ENCODE assay signal across 13 cellular contexts in the genomic region with DNA sequence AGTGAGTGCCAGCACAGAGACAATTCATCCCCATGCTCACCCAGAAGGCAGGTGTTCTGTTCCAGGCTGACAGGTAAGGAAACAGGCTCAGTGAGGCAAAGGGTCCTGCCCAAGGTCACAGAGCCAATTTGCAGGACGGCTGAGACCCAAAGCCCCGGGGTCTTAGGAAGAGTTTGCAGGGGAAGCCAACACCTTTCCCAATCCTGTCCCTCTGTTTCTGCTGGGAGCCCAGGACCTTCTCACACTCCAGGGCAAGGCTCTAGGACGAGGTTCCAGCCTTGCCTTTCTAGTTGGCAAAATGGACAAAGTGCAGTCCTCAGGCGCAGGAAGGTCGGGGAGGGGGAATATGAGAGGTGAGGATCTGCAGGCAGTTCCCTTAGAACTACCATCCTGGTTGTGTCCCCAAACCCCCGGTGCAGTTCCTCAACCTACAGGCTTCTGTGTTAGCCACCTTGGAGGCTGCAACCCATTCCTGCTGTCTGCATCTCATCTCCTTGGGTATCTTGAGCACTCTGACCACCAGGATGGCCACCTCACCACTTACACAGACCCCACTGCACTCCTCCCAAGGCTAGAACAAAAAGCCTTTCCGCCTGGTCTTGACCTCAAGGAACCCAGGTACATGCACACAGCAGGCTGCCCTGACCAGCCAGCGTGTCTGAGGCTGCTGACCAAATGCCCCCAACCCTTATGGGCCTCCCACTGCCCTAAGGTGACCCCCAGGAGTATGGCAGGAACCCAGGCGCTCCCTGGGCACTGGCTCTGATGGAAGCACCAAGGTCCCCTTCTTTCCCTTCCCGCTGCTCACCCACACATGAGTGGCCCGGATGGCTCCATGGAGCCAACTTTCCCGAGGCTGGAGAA. TPM values are rescaled to one million over a fixed set of nuclear protein-coding genes. Genes with fewer than 3 reads are reported as not detected.
DNase-seq lines count a peak whose midpoint lies in the region; ATAC-seq and TF ChIP-seq lines count a peak whose summit lies in the region.
"Had no signal": no experiment of that assay in that cellular context is flagged by ENCODE, and none has a peak within 500 bp of the region (broad histone marks: within the 10 kb centered on the region; RNA-seq: fewer than 3 reads in every experiment).

No MANE protein-coding gene starts in this region.

- TF ChIP-seq CTCF in CD14-positive monocyte (IDR thresholded peaks at IDR 0.05) = no peak
- no peak for TF ChIP-seq CTCF in DND-41 (IDR thresholded peaks at IDR 0.05; ENCODE audit: borderline replicate concordance, extremely low read depth, low read length, poor library complexity, severe bottlenecking)
- TF ChIP-seq CTCF in activated CD8-positive, alpha-beta T cell treated with anti-CD3 and anti-CD28 coated beads for 36 hours (IDR thresholded peaks at IDR 0.05) = no peak

- H3K27me3 ChIP-seq in DND-41 (ENCODE audit: insufficient read depth, low read length, poor library complexity) = peaks cover 15% of the 10 kb centered on the region
- H3K27me3 ChIP-seq: body of pancreas had no signal

- H3K4me1 Mint-ChIP-seq in CD14-positive monocyte = peaks cover 29% of the 10 kb centered on the region
- peaks cover 18% of the 10 kb centered on the region for H3K4me1 Mint-ChIP-seq in activated CD8-positive, alpha-beta T cell treated with anti-CD3 and anti-CD28 coated beads for 36 hours (ENCODE audit: low read depth)
- H3K4me1 Mint-ChIP-seq in natural killer cell treated with Interleukin-12 subunit alpha and Interleukin-12 subunit beta and Interleukin-15 and Interleukin-18, amount 100 ng/mL, for 72 hours (ENCODE audit: low read depth in 2 of 2) = peaks cover 12 to 14% of the 10 kb centered on the region in 2 donors

- peak overlapping the region; percentile 92 for H3K4me2 ChIP-seq in DND-41 (ENCODE audit: insufficient read depth, low read length)

- peaks cover 27% of the 10 kb centered on the region for H3K79me2 ChIP-seq in DND-41 (ENCODE audit: insufficient read depth, low read length)

- peaks cover 0 to under 1% (median 0%) of the 10 kb centered on the region in 7 donors for H3K9me3 Mint-ChIP-seq in CD14-positive monocyte
- peaks cover under 1% of the 10 kb centered on the region for H3K9me3 Mint-ChIP-seq in activated CD8-positive, alpha-beta T cell treated with anti-CD3 and anti-CD28 coated beads for 36 hours
- H3K9me3 Mint-ChIP-seq in natural killer cell treated with Interleukin-12 subunit alpha and Interleukin-12 subunit beta and Interleukin-15 and Interleukin-18, amount 100 ng/mL, for 72 hours = no peaks in the 10 kb centered on the region

- peaks cover 0 to 2% of the 10 kb centered on the region in 2 donors for H3K36me3 Mint-ChIP-seq in CD14-positive monocyte
- H3K36me3 Mint-ChIP-seq in activated CD8-positive, alpha-beta T cell treated with anti-CD3 and anti-CD28 coated beads for 36 hours (ENCODE audit: low read depth) = no peaks in the 10 kb centered on the region
- H3K36me3 Mint-ChIP-seq in natural killer cell treated with Interleukin-12 subunit alpha and Interleukin-12 subunit beta and Interleukin-15 and Interleukin-18, amount 100 ng/mL, for 72 hours = no peaks in the 10 kb centered on the region

- H3K27ac ChIP-seq in DND-41 (ENCODE audit: low read length) = no peak overlapping the region
- H3K27ac ChIP-seq: thoracic aorta had no signal

- POLR2A ChIA-PET in activated CD8-positive, alpha-beta T cell treated with anti-CD3 and anti-CD28 coated beads for 36 hours (lab: Charles Lee) = no interaction called here

- H3K4me1 ChIP-seq in DND-41 (ENCODE audit: insufficient read depth, low read length) = peaks cover 26% of the 10 kb centered on the region

- ATAC-seq in DND-41 (ENCODE audit: insufficient read depth, low read depth) (no peak), HG03139 (IDR thresholded peaks at IDR 0.05; ENCODE audit: unreplicated experiment) (no peak)
- no peak for ATAC-seq in activated CD8-positive, alpha-beta T cell treated with anti-CD3 and anti-CD28 coated beads for 36 hours
- ATAC-seq in natural killer cell treated with Interleukin-12 subunit alpha and Interleukin-12 subunit beta and Interleukin-15 and Interleukin-18, amount 100 ng/mL, for 72 hours = no peak
- ATAC-seq: GM12878 had no signal

- H2AFZ ChIP-seq in DND-41 (ENCODE audit: low read depth, low read length) = no peak overlapping the region

- intact Hi-C loops in CD14-positive monocyte (cut with micrococcal nuclease) = loop anchor here (1.0 to 10.0 kb wide), 4 partner anchors 44 to 855 kb away; a partner anchor contains a TSS
- intact Hi-C loops in activated CD8-positive, alpha-beta T cell treated with anti-CD3 and anti-CD28 coated beads for 36 hours (cut with micrococcal nuclease) = loop anchor here (5.0 kb wide), 1 partner anchor 42 kb away; a partner anchor contains a TSS

- peaks cover 2% of the 10 kb centered on the region; the same call in 1 of the 2 replicates for H3K36me3 ChIP-seq in DND-41 (ENCODE audit: insufficient read depth, low read length)
- H3K36me3 ChIP-seq: HAP-1, heart right ventricle, thoracic aorta had no signal

- H3K27me3 Mint-ChIP-seq in CD14-positive monocyte (ENCODE audit: low read depth in 3 of 3) = peaks cover 29 to 32% (median 30%) of the 10 kb centered on the region in 3 donors
- peaks cover 18% of the 10 kb centered on the region for H3K27me3 Mint-ChIP-seq in activated CD8-positive, alpha-beta T cell treated with anti-CD3 and anti-CD28 coated beads for 36 hours
- H3K27me3 Mint-ChIP-seq in natural killer cell treated with Interleukin-12 subunit alpha and Interleukin-12 subunit beta and Interleukin-15 and Interleukin-18, amount 100 ng/mL, for 72 hours = peaks cover 15% of the 10 kb centered on the region in 2 donors

- peaks cover 12% of the 10 kb centered on the region for H4K20me1 ChIP-seq in DND-41 (ENCODE audit: insufficient read depth, low read length)

- peak overlapping the region in 1 of 2 experiments; percentile 84; a peak in 2 of 4 replicates for H3K4me3 ChIP-seq in DND-41 (ENCODE audit: low read depth in 1 of 2, low read length in 2 of 2)
- H3K4me3 ChIP-seq: body of pancreas had no signal

- no peaks in the 10 kb centered on the region for H3K9me3 ChIP-seq in DND-41 (ENCODE audit: insufficient read depth, low read length, severe bottlenecking)
- H3K9me3 ChIP-seq: body of pancreas, heart right ventricle, thoracic aorta had no signal

- DNase-seq in CD14-positive monocyte (ENCODE audit: low spot score) (peak; percentile 35), DND-41 (no peak), NCI-H128 (lab: John Stamatoyannopoulos, UW; ENCODE audit: unreplicated experiment) (no peak), NCI-H2081 treated with DMSO at 0.1 percent for 48 hours (lab: John Stamatoyannopoulos, UW) (no peak)
- DNase-seq in activated CD8-positive, alpha-beta T cell treated with anti-CD3 and anti-CD28 coated beads for 36 hours = no peak
- no peak for DNase-seq in natural killer cell treated with Interleukin-12 subunit alpha and Interleukin-12 subunit beta and Interleukin-15 and Interleukin-18, amount 100 ng/mL, for 72 hours (ENCODE audit: low spot score)
- DNase-seq: heart right ventricle, NCI-H1436 treated with DMSO at 0.1 percent for 48 hours had no signal

- H3K9ac ChIP-seq in DND-41 (ENCODE audit: low read depth, low read length) = peak overlapping the region; percentile 68

- peak overlapping the region; percentile 87 for H3K4me3 Mint-ChIP-seq in CD14-positive monocyte
- H3K4me3 Mint-ChIP-seq in activated CD8-positive, alpha-beta T cell treated with anti-CD3 and anti-CD28 coated beads for 36 hours = peak overlapping the region; percentile 79
- peak overlapping the region; percentile 86 for H3K4me3 Mint-ChIP-seq in natural killer cell treated with Interleukin-12 subunit alpha and Interleukin-12 subunit beta and Interleukin-15 and Interleukin-18, amount 100 ng/mL, for 72 hours

- CTCF ChIA-PET in activated CD8-positive, alpha-beta T cell treated with anti-CD3 and anti-CD28 coated beads for 36 hours (lab: Charles Lee) = interaction anchor here (1.6 kb wide), 1 partner anchor 29 kb away, joined by 4 read pairs; no protein-coding TSS in a partner anchor

- H3K27ac Mint-ChIP-seq in CD14-positive monocyte = peak overlapping the region in 1 of 7 donors; percentile 18
- H3K27ac Mint-ChIP-seq in activated CD8-positive, alpha-beta T cell treated with anti-CD3 and anti-CD28 coated beads for 36 hours = no peak overlapping the region
- H3K27ac Mint-ChIP-seq in natural killer cell treated with Interleukin-12 subunit alpha and Interleukin-12 subunit beta and Interleukin-15 and Interleukin-18, amount 100 ng/mL, for 72 hours = no peak overlapping the region

RNA-seq across cellular contexts. Expression of a gene that starts 1.9 kb away (rescaled TPM):
- polyA plus RNA-seq in CD14-positive monocyte = 10 to 100 TPM; 16.4 to 18.2 TPM
- 10 to 100 TPM; 32.7 to 37.7 TPM for total RNA-seq in activated CD8-positive, alpha-beta T cell treated with anti-CD3 and anti-CD28 coated beads for 36 hours
- 10 to 100 TPM; 17.8 to 19.1 TPM for total RNA-seq in natural killer cell treated with Interleukin-12 subunit alpha and Interleukin-12 subunit beta and Interleukin-15 and Interleukin-18, amount 100 ng/mL, for 72 hours

RNA-seq across cellular contexts. Expression of a gene that starts 44.5 kb away (rescaled TPM):
- 1 to 10 TPM; 6.6 to 6.8 TPM for polyA plus RNA-seq in CD14-positive monocyte
- total RNA-seq in activated CD8-positive, alpha-beta T cell treated with anti-CD3 and anti-CD28 coated beads for 36 hours = 1 to 10 TPM; 8.1 to 8.2 TPM
- total RNA-seq in natural killer cell treated with Interleukin-12 subunit alpha and Interleukin-12 subunit beta and Interleukin-15 and Interleukin-18, amount 100 ng/mL, for 72 hours = 10 to 100 TPM in 1 of 2 donors, 1 to 10 TPM in 1; 9.6 to 10.7 TPM
